Comparison of ENCODE assay signal across 20 cellular contexts in genomic region chr12:132925597-132926416, GRCh38. TPM values are rescaled to one million over a fixed set of nuclear protein-coding genes. Genes with fewer than 3 reads are reported as not detected.
A peak's percentile ranks its signal among the peaks of the same experiment; 100 is the strongest.
DNase-seq lines count a peak whose midpoint lies in the region; ATAC-seq and TF ChIP-seq lines count a peak whose summit lies in the region.
"Had no signal": no experiment of that assay in that cellular context is flagged by ENCODE, and none has a peak within 500 bp of the region (broad histone marks: within the 10 kb centered on the region; RNA-seq: fewer than 3 reads in every experiment).

No MANE protein-coding gene starts in this region.

- TF ChIP-seq CTCF in Calu3 (IDR thresholded peaks at IDR 0.05; ENCODE audit: unreplicated experiment) (no peak), Panc1 (IDR thresholded peaks at IDR 0.05) (no peak), endothelial cell (IDR thresholded peaks at IDR 0.05; ENCODE audit: unreplicated experiment) (no peak)

- peaks cover 27% of the 10 kb centered on the region for H3K36me3 Mint-ChIP-seq in Calu3 (ENCODE audit: insufficient read depth, unreplicated experiment)
- peaks cover 69% of the 10 kb centered on the region for H3K36me3 Mint-ChIP-seq in endothelial cell (ENCODE audit: low read depth, unreplicated experiment)

- no peak for ATAC-seq in Panc1
- ATAC-seq in HG02763 (IDR thresholded peaks at IDR 0.05; ENCODE audit: unreplicated experiment) = no peak
- ATAC-seq: HCT116, natural killer cell had no signal

- no peaks in the 10 kb centered on the region for H3K4me1 ChIP-seq in Panc1 (ENCODE audit: control insufficient read depth, insufficient read depth, low read length)
- H3K4me1 ChIP-seq in skeletal muscle satellite cell (ENCODE audit: control insufficient read depth, insufficient read depth, low read length) = no peaks in the 10 kb centered on the region
- H3K4me1 ChIP-seq: Caco-2 had no signal

- BruUV-seq in Calu3 (replicated peaks; lab: Mats Ljungman, UMichigan) (no TSS peak), Panc1 (replicated peaks; lab: Mats Ljungman, UMichigan) (TSS peak; percentile 12)

- H3K9me3 ChIP-seq in Panc1 (ENCODE audit: control insufficient read depth, insufficient read depth, low read depth, low read length) (peaks cover 85% of the 10 kb centered on the region), skeletal muscle satellite cell (replicated peaks; ENCODE audit: low read length) (peaks cover 85% of the 10 kb centered on the region)

- intact Hi-C loops in Calu3 (cut with micrococcal nuclease; ENCODE audit: unreplicated experiment) (no loop called here), Panc1 (cut with micrococcal nuclease; ENCODE audit: unreplicated experiment) (no loop called here)

- H3K27me3 ChIP-seq in Panc1 (ENCODE audit: control insufficient read depth, insufficient read depth, low read length) (no peaks in the 10 kb centered on the region), skeletal muscle satellite cell (ENCODE audit: control insufficient read depth, insufficient read depth, low read length) (no peaks in the 10 kb centered on the region)

- in situ Hi-C loops in Panc1 (cut with HindIII; ENCODE audit: low pct_unique_long_range_greater_than_20kb, low sequenced_read_pairs) = no loop called here

- H3K27ac Mint-ChIP-seq in Calu3 (ENCODE audit: unreplicated experiment) = peak overlapping the region; percentile 65
- no peak overlapping the region for H3K27ac Mint-ChIP-seq in endothelial cell (ENCODE audit: unreplicated experiment)
- H3K27ac Mint-ChIP-seq: activated T-helper 2 cell treated with anti-CD3 and anti-CD28 coated beads, Interferon-gamma antibody, Interleukin-2, Interleukin-4, amounts not matched to agents 10 μg/mL and 5 μg/mL and 100 μg/mL, durations not matched to agents 14 hours and 24 hours and 36 hours; brain; dendritic cell treated with granulocyte-macrophage colony-stimulating factor and Interleukin-4, amounts not matched to agents 40 ng/mL and 50 ng/mL, for 4 days; natural killer cell; stimulated activated naive CD8-positive, alpha-beta T cell treated with anti-CD3 and anti-CD28 coated beads, Interleukin-15, Interleukin-2, amounts not matched to agents 100 ng/mL and 50 ng/mL, for 24 hours had no signal

- H3K9ac ChIP-seq in skeletal muscle satellite cell (ENCODE audit: low read depth, low read length) = no peak overlapping the region

- H3K4me3 ChIP-seq in Panc1 (ENCODE audit: low read depth in 2 of 2, low read length in 2 of 2) (no peak overlapping the region), skeletal muscle satellite cell (ENCODE audit: low read length) (peak overlapping the region; percentile 42)

- H3K27me3 Mint-ChIP-seq in Calu3 (ENCODE audit: unreplicated experiment) = no peaks in the 10 kb centered on the region
- peaks cover 3% of the 10 kb centered on the region for H3K27me3 Mint-ChIP-seq in endothelial cell (ENCODE audit: unreplicated experiment)
- H3K27me3 Mint-ChIP-seq: dendritic cell treated with granulocyte-macrophage colony-stimulating factor and Interleukin-4, amounts not matched to agents 40 ng/mL and 50 ng/mL, for 4 days; stimulated activated naive CD8-positive, alpha-beta T cell treated with anti-CD3 and anti-CD28 coated beads, Interleukin-15, Interleukin-2, amounts not matched to agents 100 ng/mL and 50 ng/mL, for 24 hours had no signal

- POLR2A ChIA-PET in Panc1 (lab: Charles Lee) = no interaction called here

- H3K36me3 ChIP-seq in Panc1 (ENCODE audit: control insufficient read depth, insufficient read depth, low read length) = no peaks in the 10 kb centered on the region
- peaks cover 34% of the 10 kb centered on the region for H3K36me3 ChIP-seq in skeletal muscle satellite cell (ENCODE audit: insufficient read depth, low read length)

- CTCF ChIA-PET in Calu3 (lab: Charles Lee) = no interaction called here
- CTCF ChIA-PET in Panc1 (lab: Charles Lee) = no interaction called here

- H3K27ac ChIP-seq in Panc1 (ENCODE audit: low read length) = no peak overlapping the region

- H3K4me3 Mint-ChIP-seq in Calu3 (ENCODE audit: low read depth, unreplicated experiment) (no peak overlapping the region), endothelial cell (ENCODE audit: unreplicated experiment) (peak overlapping the region; percentile 0)
- H3K4me3 Mint-ChIP-seq: brain; dendritic cell treated with granulocyte-macrophage colony-stimulating factor and Interleukin-4, amounts not matched to agents 40 ng/mL and 50 ng/mL, for 4 days; natural killer cell; stimulated activated naive CD8-positive, alpha-beta T cell treated with anti-CD3 and anti-CD28 coated beads, Interleukin-15, Interleukin-2, amounts not matched to agents 100 ng/mL and 50 ng/mL, for 24 hours had no signal

- no peaks in the 10 kb centered on the region for H3K4me1 Mint-ChIP-seq in Calu3 (ENCODE audit: low read depth, unreplicated experiment)
- no peaks in the 10 kb centered on the region for H3K4me1 Mint-ChIP-seq in endothelial cell (ENCODE audit: unreplicated experiment)
- H3K4me1 Mint-ChIP-seq: brain, natural killer cell had no signal

- H3K4me2 ChIP-seq in skeletal muscle satellite cell (ENCODE audit: low read length) = no peak overlapping the region

- H3K9me3 Mint-ChIP-seq in Calu3 (ENCODE audit: low read depth, unreplicated experiment) = peaks cover 47% of the 10 kb centered on the region
- H3K9me3 Mint-ChIP-seq in endothelial cell (ENCODE audit: unreplicated experiment) = peaks cover 63% of the 10 kb centered on the region

- DNase-seq in Calu3 (no peak), Panc1 (ENCODE audit: low read depth, low spot score) (no peak), endothelial cell (ENCODE audit: low spot score) (no peak), NOMO-1 (lab: John Stamatoyannopoulos, UW; ENCODE audit: unreplicated experiment in 2 of 2) (no peak), SIG-M5 (lab: John Stamatoyannopoulos, UW) (no peak)
- DNase-seq: activated CD4-positive, alpha-beta T cell treated with anti-CD3 and anti-CD28 coated beads for 48 hours; Caco-2; natural killer cell; NCI-H146; SHP77; small intestine; stimulated activated CD4-positive, alpha-beta T cell treated with anti-CD3 and anti-CD28 coated beads, Interleukin-4, amount 100 ng/mL, for 1 hour; trophoblast cell had no signal

RNA-seq across cellular contexts. Expression of gene ZNF605, which starts 30.3 kb away (rescaled TPM):
- total RNA-seq in Calu3 (2022) = 31.1 and 32.8 TPM in 2 replicates
- 20.6 TPM for total RNA-seq in Panc1 (2021; ENCODE audit: unreplicated experiment)
- 6.7 TPM for polyA plus RNA-seq in Panc1 (2012; ENCODE audit: insufficient read length)
- total RNA-seq in endothelial cell (ENCODE audit: unreplicated experiment) = 8.3 TPM
- 7.0 and 8.4 TPM in 2 replicates for total RNA-seq in skeletal muscle satellite cell (2012; rRNA removed)

RNA-seq across cellular contexts. Expression of gene CHFR, which starts 38.4 kb away (rescaled TPM):
- total RNA-seq in Calu3 (2022) (47.2 and 49.5 TPM in 2 replicates), Panc1 (2021; ENCODE audit: unreplicated experiment) (74.0 TPM), endothelial cell (ENCODE audit: unreplicated experiment) (74.1 TPM)
- 54.0 TPM for polyA plus RNA-seq in Panc1 (2012; ENCODE audit: insufficient read length)
- 30.6 and 35.0 TPM in 2 replicates for total RNA-seq in skeletal muscle satellite cell (2012; rRNA removed)
